2 cellular contexts compared by ENCODE assay signal in the genomic region with DNA sequence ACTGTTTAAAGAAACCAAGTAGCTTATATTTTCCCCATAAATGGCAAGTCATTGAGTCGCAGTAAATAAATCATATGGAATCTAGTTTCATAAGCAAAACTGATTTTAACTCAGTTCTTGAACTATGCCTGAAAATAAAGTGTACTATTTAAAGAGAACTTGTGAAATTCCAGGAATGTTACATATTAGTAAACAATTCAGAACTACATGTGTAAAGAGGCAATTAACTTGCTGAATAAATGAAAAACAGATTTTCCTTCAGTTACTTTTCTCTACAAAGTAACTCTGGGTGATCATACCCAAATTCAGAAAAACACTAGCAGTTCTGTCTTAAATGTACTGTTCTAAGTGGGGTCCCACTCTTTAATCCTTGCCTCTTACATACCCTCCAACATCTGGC.
TF ChIP-seq lines count a peak whose summit lies in the region.

No MANE protein-coding gene starts in this region.

TF ChIP-seq in IMR-90, 13 proteins besides CTCF, POLR2A, EP300 and RAD21:
- TF ChIP-seq ELK1 (IDR thresholded peaks at IDR 0.05; ENCODE audit: borderline replicate concordance, low read depth, low read length): no peak
- TF ChIP-seq MXI1 (IDR thresholded peaks at IDR 0.05; ENCODE audit: borderline replicate concordance, low read depth, low read length): no peak
- TF ChIP-seq CEBPB (IDR thresholded peaks at IDR 0.05; ENCODE audit: low read depth, low read length): no peak
- TF ChIP-seq RCOR1 (IDR thresholded peaks at IDR 0.05; ENCODE audit: insufficient replicate concordance, low read length): no peak
- TF ChIP-seq NFE2L2 (IDR thresholded peaks at IDR 0.05; ENCODE audit: low read depth, low read length): no peak
- no peak for TF ChIP-seq MAFK (IDR thresholded peaks at IDR 0.05; ENCODE audit: low read depth, low read length)
- TF ChIP-seq, protein P1, sequence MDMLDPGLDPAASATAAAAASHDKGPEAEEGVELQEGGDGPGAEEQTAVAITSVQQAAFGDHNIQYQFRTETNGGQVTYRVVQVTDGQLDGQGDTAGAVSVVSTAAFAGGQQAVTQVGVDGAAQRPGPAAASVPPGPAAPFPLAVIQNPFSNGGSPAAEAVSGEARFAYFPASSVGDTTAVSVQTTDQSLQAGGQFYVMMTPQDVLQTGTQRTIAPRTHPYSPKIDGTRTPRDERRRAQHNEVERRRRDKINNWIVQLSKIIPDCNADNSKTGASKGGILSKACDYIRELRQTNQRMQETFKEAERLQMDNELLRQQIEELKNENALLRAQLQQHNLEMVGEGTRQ (IDR thresholded peaks at IDR 0.05; ENCODE audit: low read depth, low read length): no peak
- no peak for TF ChIP-seq RFX5 (IDR thresholded peaks at IDR 0.05; ENCODE audit: low read depth, low read length)
- no peak for TF ChIP-seq MAZ (IDR thresholded peaks at IDR 0.05; ENCODE audit: borderline replicate concordance, low read depth, low read length)
- no peak for TF ChIP-seq FOS (IDR thresholded peaks at IDR 0.05; ENCODE audit: low read depth, low read length)
- no peak for TF ChIP-seq SMC3 (IDR thresholded peaks at IDR 0.05; ENCODE audit: low read depth, low read length)
- no peak for TF ChIP-seq BHLHE40 (IDR thresholded peaks at IDR 0.05; ENCODE audit: low read depth, low read length)
- TF ChIP-seq CHD1 (IDR thresholded peaks at IDR 0.05; ENCODE audit: low read depth, low read length): no peak

TF ChIP-seq in GM12891, 5 proteins besides CTCF, POLR2A, EP300 and RAD21:
- no peak for TF ChIP-seq POU2F2 (IDR thresholded peaks at IDR 0.05; ENCODE audit: low read depth, low read length)
- no peak for TF ChIP-seq PAX5 (IDR thresholded peaks at IDR 0.05; ENCODE audit: insufficient read depth, low read length, severe bottlenecking)
- no peak for TF ChIP-seq SPI1 (IDR thresholded peaks at IDR 0.05; ENCODE audit: low read depth, low read length)
- TF ChIP-seq POLR2AphosphoS5 (IDR thresholded peaks at IDR 0.05; ENCODE audit: low read depth, low read length): no peak
- TF ChIP-seq TAF1 (IDR thresholded peaks at IDR 0.05; ENCODE audit: low read depth, low read length): no peak
